ENCODE assay signal across 21 cellular contexts in the genomic region with DNA sequence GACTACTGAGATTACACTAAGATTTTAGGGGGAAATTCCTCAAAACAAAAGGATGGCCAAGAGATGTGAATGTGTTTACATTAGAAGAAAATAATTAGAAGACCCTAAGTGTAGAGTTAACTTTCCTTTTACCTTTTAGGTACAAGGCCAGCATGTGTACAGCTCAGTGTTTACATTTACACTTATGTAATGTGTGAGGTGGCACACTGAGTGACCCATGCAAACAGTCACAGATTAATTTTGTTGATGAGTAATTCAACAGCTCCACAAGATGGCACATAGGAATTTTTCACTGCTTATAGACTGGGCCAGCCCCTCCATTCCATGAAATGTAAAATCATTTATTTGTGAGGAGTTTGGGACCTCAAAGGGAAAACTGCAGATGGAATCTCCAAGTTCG.
"Had no signal": no experiment of that assay in that cellular context is flagged by ENCODE, and none has a peak within 500 bp of the region (broad histone marks: within the 10 kb centered on the region; RNA-seq: fewer than 3 reads in every experiment).

No MANE protein-coding gene starts in this region.

- H3K27ac Mint-ChIP-seq: memory B cell; natural killer cell; stimulated activated memory B cell treated with anti-CD40 and anti-IgM and Interleukin-4, amounts not matched to agents 10 μg/mL and 1 μg/mL and 100 μg/mL, for 72 hours; stimulated activated naive CD8-positive, alpha-beta T cell treated with anti-CD3 and anti-CD28 coated beads, Interleukin-15, Interleukin-2, amounts not matched to agents 100 ng/mL and 50 ng/mL, for 24 hours had no signal

- H3K36me3 Mint-ChIP-seq: natural killer cell had no signal

- H3K36me3 ChIP-seq: ovary, sigmoid colon, suprapubic skin, transverse colon, upper lobe of right lung, uterus had no signal

- H3K9me3 ChIP-seq: ovary, psoas muscle, sigmoid colon, suprapubic skin, transverse colon, upper lobe of right lung, uterus had no signal

- H3K27me3 ChIP-seq: ovary, sigmoid colon, suprapubic skin, transverse colon, upper lobe of right lung, uterus had no signal

- ATAC-seq: left lobe of liver; natural killer cell; psoas muscle; right cardiac atrium; stimulated activated memory B cell treated with anti-CD40 and anti-IgM and Interleukin-4, amounts not matched to agents 10 μg/mL and 1 μg/mL and 100 μg/mL, for 72 hours; upper lobe of right lung had no signal

- H3K4me1 ChIP-seq: psoas muscle, suprapubic skin, upper lobe of right lung, uterus had no signal

- DNase-seq: effector memory CD4-positive, alpha-beta T cell; erythroblast; head of caudate nucleus; natural killer cell; occipital lobe; ovary; posterior cingulate gyrus; psoas muscle; right cardiac atrium; sigmoid colon; stimulated activated CD4-positive, alpha-beta T cell treated with anti-CD3 and anti-CD28 coated beads, Interleukin-2, amount 100 ng/mL, for 24 hours; stimulated activated CD4-positive, alpha-beta T cell treated with anti-CD3 and anti-CD28 coated beads, Interleukin-4, amount 100 ng/mL, for 4 hours; transverse colon; upper lobe of right lung; uterus had no signal

- H3K27me3 Mint-ChIP-seq: memory B cell; stimulated activated memory B cell treated with anti-CD40 and anti-IgM and Interleukin-4, amounts not matched to agents 10 μg/mL and 1 μg/mL and 100 μg/mL, for 72 hours; stimulated activated naive CD8-positive, alpha-beta T cell treated with anti-CD3 and anti-CD28 coated beads, Interleukin-15, Interleukin-2, amounts not matched to agents 100 ng/mL and 50 ng/mL, for 24 hours had no signal

- H3K27ac ChIP-seq: ovary, psoas muscle, sigmoid colon, suprapubic skin, transverse colon, upper lobe of right lung, uterus had no signal

- H3K4me1 Mint-ChIP-seq: memory B cell; natural killer cell; stimulated activated memory B cell treated with anti-CD40 and anti-IgM and Interleukin-4, amounts not matched to agents 10 μg/mL and 1 μg/mL and 100 μg/mL, for 72 hours had no signal

- H3K4me3 ChIP-seq: lung, ovary, psoas muscle, sigmoid colon, suprapubic skin, transverse colon, upper lobe of right lung, uterus had no signal

- H3K4me3 Mint-ChIP-seq: memory B cell; natural killer cell; stimulated activated memory B cell treated with anti-CD40 and anti-IgM and Interleukin-4, amounts not matched to agents 10 μg/mL and 1 μg/mL and 100 μg/mL, for 72 hours; stimulated activated naive CD8-positive, alpha-beta T cell treated with anti-CD3 and anti-CD28 coated beads, Interleukin-15, Interleukin-2, amounts not matched to agents 100 ng/mL and 50 ng/mL, for 24 hours had no signal
